Comparison of ENCODE assay signal across 25 cellular contexts in genomic region chr3:67484085-67484484, GRCh38.
DNase-seq lines count a peak whose midpoint lies in the region; ATAC-seq and TF ChIP-seq lines count a peak whose summit lies in the region.
"Had no signal": no experiment of that assay in that cellular context is flagged by ENCODE, and none has a peak within 500 bp of the region (broad histone marks: within the 10 kb centered on the region; RNA-seq: fewer than 3 reads in every experiment).

No MANE protein-coding gene starts in this region.

- H2BK12ac ChIP-seq in H9 (ENCODE audit: insufficient read length, low read depth, low read length), result no peak overlapping the region

- H3K4me1 Mint-ChIP-seq in H9, result peaks cover 5 to 8% of the 10 kb centered on the region in 2 experiments; a peak in 3 of 4 replicates

- H3K4me1 ChIP-seq in heart left ventricle, result peaks cover 0 to 18% (median 2%) of the 10 kb centered on the region in 12 donors
- peaks cover 0 to 6% of the 10 kb centered on the region in 2 donors for H3K4me1 ChIP-seq in right atrium auricular region
- H3K4me1 ChIP-seq in adrenal gland (replicated peaks in 1 of 2), result peaks cover 2 to 17% of the 10 kb centered on the region in 2 donors
- H3K4me1 ChIP-seq in H9 (ENCODE audit: insufficient read depth, low read length), result peaks cover 4% of the 10 kb centered on the region; the same call in 1 of the 2 replicates
- H3K4me1 ChIP-seq: Caco-2 had no signal

- H3K36me3 Mint-ChIP-seq in H9 (ENCODE audit: insufficient read depth in 1 of 3, low read depth in 3 of 3), result no peaks in the 10 kb centered on the region

- H3K9me3 ChIP-seq in heart left ventricle (no peaks in the 10 kb centered on the region), right atrium auricular region (no peaks in the 10 kb centered on the region), adrenal gland (replicated peaks in 1 of 3) (no peaks in the 10 kb centered on the region), H9 (ENCODE audit: control insufficient read depth, low read depth, low read length) (no peaks in the 10 kb centered on the region)
- H3K9me3 ChIP-seq: BLaER1, Caco-2 had no signal

- H2BK120ac ChIP-seq in H9 (ENCODE audit: low read depth, low read length, poor library complexity, severe bottlenecking), result no peak overlapping the region

- H3K27ac Mint-ChIP-seq in H9, result 0 out of 7 replicates have a peak overlapping the region, but pooled peaks of 1 of the 3 experiments have one; percentile 34
- H3K27ac Mint-ChIP-seq: IgD-negative memory B cell had no signal

- H2BK5ac ChIP-seq in H9 (ENCODE audit: insufficient read length, low read length), result no peak overlapping the region

- no peaks in the 10 kb centered on the region for H3K79me2 ChIP-seq in H9 (ENCODE audit: insufficient read depth, low read length)

- H2AK5ac ChIP-seq in H9 (ENCODE audit: insufficient read length, low read length), result no peak overlapping the region

- H3K14ac ChIP-seq in H9 (ENCODE audit: insufficient read depth, low read length), result no peak overlapping the region

- H3K4me3 Mint-ChIP-seq in H9, result no peak overlapping the region
- H3K4me3 Mint-ChIP-seq: CD4-positive, alpha-beta memory T cell; IgD-negative memory B cell had no signal

- H3K27me3 ChIP-seq in heart left ventricle, result no peaks in the 10 kb centered on the region
- H3K27me3 ChIP-seq in right atrium auricular region, result no peaks in the 10 kb centered on the region
- H3K27me3 ChIP-seq in adrenal gland, result no peaks in the 10 kb centered on the region
- H3K27me3 ChIP-seq in H9 (ENCODE audit: insufficient read depth, low read length), result no peaks in the 10 kb centered on the region
- H3K27me3 ChIP-seq: BLaER1 had no signal

- no peak overlapping the region for H3K4ac ChIP-seq in H9 (ENCODE audit: low read depth, low read length)

- TF ChIP-seq CTCF in heart left ventricle (IDR thresholded peaks at IDR 0.05), result no peak
- no peak for TF ChIP-seq CTCF in right atrium auricular region (IDR thresholded peaks at IDR 0.05)
- TF ChIP-seq CTCF in adrenal gland (IDR thresholded peaks at IDR 0.05), result no peak
- TF ChIP-seq CTCF in H9 (conservative IDR thresholded peaks at IDR 0.05), result no peak

- H3T11ph ChIP-seq in H9 (ENCODE audit: low read length), result no peak overlapping the region

- no peaks in the 10 kb centered on the region for H3K36me3 ChIP-seq in heart left ventricle
- H3K36me3 ChIP-seq in right atrium auricular region, result no peaks in the 10 kb centered on the region
- no peaks in the 10 kb centered on the region for H3K36me3 ChIP-seq in adrenal gland (replicated peaks in 1 of 2)
- H3K36me3 ChIP-seq: BLaER1 had no signal

- H3K9me3 Mint-ChIP-seq in H9, result no peaks in the 10 kb centered on the region
- H3K9me3 Mint-ChIP-seq: IgD-negative memory B cell had no signal

- ATAC-seq in heart left ventricle, result peak; percentile 71 to 84 (median 78)

- no peak overlapping the region for H2BK20ac ChIP-seq in H9 (ENCODE audit: low read depth, low read length, poor library complexity, severe bottlenecking)

- DNase-seq in DMS 273 (lab: John Stamatoyannopoulos, UW; ENCODE audit: unreplicated experiment), result peak; percentile 42
- DNase-seq in DMS 273 treated with DMSO at 0.1 percent for 48 hours (lab: John Stamatoyannopoulos, UW), result no peak
- DNase-seq in heart left ventricle, result peak in 4 of 5 donors; percentile 30 to 45 (median 32)
- DNase-seq in right atrium auricular region (ENCODE audit: low spot score), result no peak
- DNase-seq in adrenal gland, result peak in 6 of 7 donors; percentile 18 to 64 (median 32)
- DNase-seq in midbrain (lab: John Stamatoyannopoulos, UW), result peak; percentile 1
- no peak for DNase-seq in NCI-H82 (lab: John Stamatoyannopoulos, UW)
- no peak for DNase-seq in H9
- DNase-seq: ACHN; Caco-2; CD4-positive, alpha-beta memory T cell; DMS153; GOT3; Karpas-422; NCI-H1694; NCI-H2081; NCI-H2171; NCI-H345; NCI-H526; PC-9; RPMI8226; SHP77 had no signal

- H4K8ac ChIP-seq in H9 (replicated peaks; ENCODE audit: insufficient read length, low read depth, low read length), result no peak overlapping the region

- no peak overlapping the region for H3K23ac ChIP-seq in H9 (ENCODE audit: insufficient read length, low read depth, low read length)

- intact Hi-C loops in heart left ventricle (cut with DNase I) (no loop called here), adrenal gland (cut with DNase I) (no loop called here)

- no peak overlapping the region for H4K5ac ChIP-seq in H9 (ENCODE audit: insufficient read length, low read depth, low read length)

- 62 to 69% (median 65%) methylated on average over 3 of the region's 3 CpGs for WGBS in heart left ventricle, 4 donors
- WGBS in adrenal gland, 4 donors, result 65 to 70% (median 68%) methylated on average over 3 of the region's 3 CpGs
- no CpG with 5 or more reads among the region's 3 CpGs for WGBS in H9 (ENCODE audit: extremely low coverage, insufficient read length, low lambda C conversion rate)

- no peaks in the 10 kb centered on the region for H3K27me3 Mint-ChIP-seq in H9 (ENCODE audit: low read depth)
- H3K27me3 Mint-ChIP-seq: CD4-positive, alpha-beta memory T cell; IgD-negative memory B cell had no signal

- H3K56ac ChIP-seq in H9 (ENCODE audit: insufficient read length, low read depth, low read length), result no peak overlapping the region

- H4K20me1 ChIP-seq in H9 (ENCODE audit: control insufficient read depth, insufficient read depth, insufficient read length), result no peaks in the 10 kb centered on the region
- H4K20me1 ChIP-seq: BLaER1 had no signal

- H4K91ac ChIP-seq in H9 (ENCODE audit: insufficient read length, low read depth, low read length), result no peak overlapping the region

- H3K4me3 ChIP-seq in heart left ventricle (no peak overlapping the region), right atrium auricular region (no peak overlapping the region), adrenal gland (no peak overlapping the region)
- H3K4me3 ChIP-seq: BLaER1, PC-9 had no signal

- H3K79me1 ChIP-seq in H9 (ENCODE audit: insufficient read depth, low read depth, low read length, poor library complexity, severe bottlenecking), result no peaks in the 10 kb centered on the region

- H3K23me2 ChIP-seq in H9 (ENCODE audit: insufficient read length, low read depth, low read length, poor library complexity, severe bottlenecking), result no peaks in the 10 kb centered on the region

- H2AFZ ChIP-seq in H9 (ENCODE audit: low read length), result no peak overlapping the region
- H2AFZ ChIP-seq: PC-9 had no signal

- no peak for TF ChIP-seq POLR2A in heart left ventricle (IDR thresholded peaks at IDR 0.05)
- TF ChIP-seq POLR2A in adrenal gland (IDR thresholded peaks at IDR 0.05), result no peak

- H3K4me2 ChIP-seq in H9 (ENCODE audit: insufficient read depth, insufficient read length, low read length), result no peak overlapping the region
- H3K4me2 ChIP-seq: BLaER1, PC-9 had no signal

- no peak overlapping the region for H3K9ac ChIP-seq in H9 (ENCODE audit: extremely low read depth, insufficient read length, low read length)
- H3K9ac ChIP-seq: BLaER1 had no signal

- H3K18ac ChIP-seq in H9 (ENCODE audit: insufficient read length, low read depth, low read length), result no peak overlapping the region

- H2BK15ac ChIP-seq in H9 (ENCODE audit: low read depth, low read length), result no peak overlapping the region

- H3K27ac ChIP-seq in heart left ventricle (no peak overlapping the region), right atrium auricular region (no peak overlapping the region), adrenal gland (no peak overlapping the region), H9 (ENCODE audit: insufficient read length, low read depth, low read length) (no peak overlapping the region)
- H3K27ac ChIP-seq: 22Rv1, BLaER1, PC-9 had no signal

Comparison
In these comparisons a context has a peak if more than half of its experiments do, and no peak if none do; other contexts are left out.
1. DNase-seq: peak in DMS 273 (single experiment), heart left ventricle (4 of 5), adrenal gland (6 of 7) and midbrain (single experiment); none in DMS 273 treated with DMSO at 0.1 percent for 48 hours (single experiment), right atrium auricular region (single experiment), NCI-H82 (single experiment) and H9 (single experiment).